8 cellular contexts compared by ENCODE assay signal in genomic region chr2:150167711-150168110, GRCh38.
DNase-seq lines count a peak whose midpoint lies in the region; ATAC-seq, FAIRE-seq and TF ChIP-seq lines count a peak whose summit lies in the region.

No MANE protein-coding gene starts in this region.

- CTCF ChIA-PET in MCF 10A (lab: Yijun Ruan, JAX): interaction anchor here (0.5 to 1.7 kb wide), 2 partner anchors 27 to 32 kb away, joined by 3 to 5 read pairs; no protein-coding TSS in a partner anchor

- H3K9me3 Mint-ChIP-seq in MCF 10A (ENCODE audit: unreplicated experiment): no peaks in the 10 kb centered on the region

- H3K27me3 ChIP-seq in breast epithelium: no peaks in the 10 kb centered on the region
- H3K27me3 ChIP-seq in stomach: no peaks in the 10 kb centered on the region
- H3K27me3 ChIP-seq in esophagus squamous epithelium: no peaks in the 10 kb centered on the region

- no peaks in the 10 kb centered on the region for H3K36me3 ChIP-seq in breast epithelium
- no peaks in the 10 kb centered on the region for H3K36me3 ChIP-seq in stomach
- H3K36me3 ChIP-seq in esophagus squamous epithelium: no peaks in the 10 kb centered on the region

- intact Hi-C loops in MCF 10A (cut with micrococcal nuclease): no loop called here
- intact Hi-C loops in breast epithelium (cut with DNase I; ENCODE audit: low total_unique reads): no loop called here
- intact Hi-C loops in stomach (cut with DNase I; ENCODE audit: low total_unique reads): no loop called here
- intact Hi-C loops in esophagus squamous epithelium (cut with DNase I): no loop called here

- H3K36me3 Mint-ChIP-seq in MCF 10A (ENCODE audit: insufficient read depth, unreplicated experiment): no peaks in the 10 kb centered on the region

- DNase-seq in MCF 10A (ENCODE audit: unreplicated experiment) (peak; percentile 55), breast epithelium (ENCODE audit: low spot score in 2 of 2) (no peak), SW480 (ENCODE audit: low spot score) (peak; percentile 20), stomach (no peak), esophagus squamous epithelium (lab: John Stamatoyannopoulos, UW) (no peak), NCI-H2227 treated with DMSO at 0.1 percent for 48 hours (lab: John Stamatoyannopoulos, UW) (no peak), GM19239 (ENCODE audit: insufficient read length, low spot score) (no peak)

- TF ChIP-seq POLR2A in breast epithelium (IDR thresholded peaks at IDR 0.05) (no peak), stomach (IDR thresholded peaks at IDR 0.05) (no peak), esophagus squamous epithelium (IDR thresholded peaks at IDR 0.05) (no peak)

- no TSS peak for BruUV-seq in MCF 10A (replicated peaks; lab: Mats Ljungman, UMichigan)

- H3K27me3 Mint-ChIP-seq in MCF 10A (ENCODE audit: insufficient read depth, unreplicated experiment): no peaks in the 10 kb centered on the region

- 54 to 76% (median 59%) methylated on average over 2 of the region's 2 CpGs for WGBS in stomach, 5 donors
- 73 to 74% methylated on average over 2 of the region's 2 CpGs for WGBS in esophagus squamous epithelium, 2 donors

- peaks cover 28% of the 10 kb centered on the region for H3K4me1 Mint-ChIP-seq in MCF 10A (ENCODE audit: insufficient read depth, unreplicated experiment)

- peak; percentile 99 for ATAC-seq in HG03039 (IDR thresholded peaks at IDR 0.05; ENCODE audit: unreplicated experiment)

- H3K27ac ChIP-seq in breast epithelium (peak overlapping the region in 1 of 2 donors; percentile 13), stomach (peak overlapping the region in 4 of 5 donors; percentile 28 to 65 (median 38)), esophagus squamous epithelium (no peak overlapping the region)

- no peak for TF ChIP-seq CTCF in MCF 10A (IDR thresholded peaks at IDR 0.05; ENCODE audit: unreplicated experiment)
- TF ChIP-seq CTCF in breast epithelium (IDR thresholded peaks at IDR 0.05): no peak
- no peak for TF ChIP-seq CTCF in stomach (IDR thresholded peaks at IDR 0.05)
- TF ChIP-seq CTCF in esophagus squamous epithelium (IDR thresholded peaks at IDR 0.05): no peak

- H3K4me1 ChIP-seq in breast epithelium (peaks cover 0 to 9% of the 10 kb centered on the region in 2 donors), stomach (peaks cover 11 to 44% (median 25%) of the 10 kb centered on the region in 4 donors), esophagus squamous epithelium (peaks cover 0 to 3% (median 3%) of the 10 kb centered on the region in 3 donors)

- H3K4me3 ChIP-seq in breast epithelium: no peak overlapping the region
- H3K4me3 ChIP-seq in stomach: no peak overlapping the region
- H3K4me3 ChIP-seq in esophagus squamous epithelium: no peak overlapping the region

- POLR2A ChIA-PET in MCF 10A (lab: Yijun Ruan, JAX): interaction anchor here (0.6 to 1.7 kb wide), 3 partner anchors 8 to 173 kb away, joined by 4 to 7 read pairs (median 5); no protein-coding TSS in a partner anchor

- no peak for FAIRE-seq in GM19239 (lab: Jason Lieb, UNC)

- no peak overlapping the region for H3K27ac Mint-ChIP-seq in MCF 10A (ENCODE audit: low read depth, unreplicated experiment)

- H3K4me3 Mint-ChIP-seq in MCF 10A (ENCODE audit: unreplicated experiment): no peak overlapping the region

- H3K9me3 ChIP-seq in breast epithelium: no peaks in the 10 kb centered on the region
- peaks cover 0 to 6% (median 2%) of the 10 kb centered on the region in 4 donors for H3K9me3 ChIP-seq in stomach
- H3K9me3 ChIP-seq in esophagus squamous epithelium: peaks cover 0 to 5% (median 0%) of the 10 kb centered on the region in 3 donors

- TF ChIP-seq EP300 in stomach (IDR thresholded peaks at IDR 0.05): no peak

Comparison
In these comparisons a context has a peak if more than half of its experiments do, and no peak if none do; other contexts are left out.
1. DNase-seq: peak in MCF 10A (single experiment) and SW480 (single experiment); none in breast epithelium (0 of 2), stomach (single experiment), esophagus squamous epithelium (single experiment), NCI-H2227 treated with DMSO at 0.1 percent for 48 hours (single experiment) and GM19239 (single experiment).
2. H3K27ac ChIP-seq: peak in stomach (4 of 5); none in esophagus squamous epithelium (0 of 4).